Comparison of ENCODE assay signal across 24 cellular contexts in genomic region chr6:46058951-46059350, GRCh38. TPM values are rescaled to one million over a fixed set of nuclear protein-coding genes. Genes with fewer than 3 reads are reported as not detected.
"Had no signal": no experiment of that assay in that cellular context is flagged by ENCODE, and none has a peak within 500 bp of the region (broad histone marks: within the 10 kb centered on the region; RNA-seq: fewer than 3 reads in every experiment).

No MANE protein-coding gene starts in this region.

- ATAC-seq: activated CD8-positive, alpha-beta T cell treated with anti-CD3 and anti-CD28 coated beads for 36 hours; activated T-cell treated with anti-CD3 and anti-CD28 coated beads, Interleukin-2, amount 50 U/mL, for 72 hours; Panc1 had no signal

- H3K36me3 ChIP-seq: adrenal gland, breast epithelium, colonic mucosa had no signal

- H3K4me3 ChIP-seq: adrenal gland, breast epithelium, colonic mucosa, SK-N-MC had no signal

- H3K27ac ChIP-seq: adrenal gland, breast epithelium, colonic mucosa, SK-N-MC, VCaP had no signal

- H3K27me3 ChIP-seq: adrenal gland, breast epithelium, colonic mucosa had no signal

- H3K4me1 ChIP-seq: adrenal gland, breast epithelium had no signal

- DNase-seq: activated CD4-positive, alpha-beta T cell treated with anti-CD3 and anti-CD28 coated beads for 4 hours; activated CD8-positive, alpha-beta memory T cell treated with anti-CD3 and anti-CD28 coated beads, Interleukin-2, amount 50 U/mL, for 4 hours; activated CD8-positive, alpha-beta T cell treated with anti-CD3 and anti-CD28 coated beads for 36 hours; activated gamma-delta T cell treated with Interleukin-2 at 50 U/mL for 16 hours; activated naive CD4-positive, alpha-beta T cell treated with anti-CD3 and anti-CD28 coated beads, Interleukin-2, amount 50 U/mL, for 16 hours; activated naive CD8-positive, alpha-beta T cell treated with anti-CD3 and anti-CD28 coated beads, Interleukin-2, amount 10 ng/mL, durations not matched to agents 7 days and 5 days; activated T-cell treated with anti-CD3 and anti-CD28 coated beads, Interleukin-2, amount 50 U/mL, for 72 hours; adrenal gland; anterior cingulate cortex; caudate nucleus; colonic mucosa; IMR-90; KBM-7; NCI-H1092 treated with DMSO at 0.1 percent for 48 hours; NCI-H1417 treated with DMSO at 0.1 percent for 48 hours; NCI-H1694; NCI-H2029; NCI-H2107; NCI-H526 treated with DMSO at 0.1 percent for 48 hours; RPMI8226 had no signal

- H3K9me3 ChIP-seq: adrenal gland, breast epithelium, colonic mucosa had no signal

RNA-seq across cellular contexts. Expression of gene CLIC5, which starts 43.3 kb away (rescaled TPM):
- total RNA-seq: IMR-90 had no signal
